Comparison of ENCODE assay signal across 18 cellular contexts in genomic region chr2:220127311-220127710, GRCh38.
A peak's percentile ranks its signal among the peaks of the same experiment; 100 is the strongest.
DNase-seq lines count a peak whose midpoint lies in the region; ATAC-seq and TF ChIP-seq lines count a peak whose summit lies in the region.
"Had no signal": no experiment of that assay in that cellular context is flagged by ENCODE, and none has a peak within 500 bp of the region (broad histone marks: within the 10 kb centered on the region; RNA-seq: fewer than 3 reads in every experiment).

No MANE protein-coding gene starts in this region.

- TF ChIP-seq POLR2A in esophagus squamous epithelium (IDR thresholded peaks at IDR 0.05): no peak
- no peak for TF ChIP-seq POLR2A in upper lobe of left lung (IDR thresholded peaks at IDR 0.05)

- CTCF ChIA-PET in RWPE1 (lab: Yijun Ruan, JAX): no interaction called here

- peak; percentile 6 for DNase-seq in ELF-1 (ENCODE audit: low read depth, low spot score)
- DNase-seq in RWPE1 (ENCODE audit: low spot score): peak; percentile 21
- DNase-seq in esophagus squamous epithelium (lab: John Stamatoyannopoulos, UW): no peak
- DNase-seq in renal cortical epithelial cell (ENCODE audit: low read depth): peak; percentile 32
- no peak for DNase-seq in heart right ventricle
- DNase-seq in GDM1 (lab: John Stamatoyannopoulos, UW): no peak
- no peak for DNase-seq in upper lobe of left lung
- DNase-seq: ACHN, AML-193, DND-41, GM23248, MG63, NCI-H1092, NCI-H146, NCI-H2081 treated with DMSO at 0.1 percent for 48 hours, NCI-H226, NCI-H69, SW 1271 had no signal

- H3K4me1 ChIP-seq in esophagus squamous epithelium (peaks cover 0 to 20% (median 0%) of the 10 kb centered on the region in 3 donors), heart right ventricle (peaks cover 0 to 5% (median 0%) of the 10 kb centered on the region in 9 donors), upper lobe of left lung (no peaks in the 10 kb centered on the region)

- TF ChIP-seq EP300 in upper lobe of left lung (IDR thresholded peaks at IDR 0.05): no peak

- H3K4me3 ChIP-seq in esophagus squamous epithelium: no peak overlapping the region
- no peak overlapping the region for H3K4me3 ChIP-seq in heart right ventricle
- H3K4me3 ChIP-seq in upper lobe of left lung: no peak overlapping the region
- H3K4me3 ChIP-seq: GM23248, MG63 had no signal

- POLR2A ChIA-PET in RWPE1 (lab: Yijun Ruan, JAX; ENCODE audit: low non-redundant PET): no interaction called here

- ATAC-seq in heart right ventricle (no peak), upper lobe of left lung (ENCODE audit: low FRiP score in 2 of 2) (no peak)

- intact Hi-C loops in esophagus squamous epithelium (cut with DNase I): no loop called here
- intact Hi-C loops in heart right ventricle (cut with DNase I): no loop called here

- H3K36me3 ChIP-seq in esophagus squamous epithelium (no peaks in the 10 kb centered on the region), heart right ventricle (no peaks in the 10 kb centered on the region), upper lobe of left lung (no peaks in the 10 kb centered on the region)
- H3K36me3 ChIP-seq: MG63 had no signal

- H3K27ac ChIP-seq in RWPE1: no peak overlapping the region
- peak overlapping the region; percentile 29 to 74 (median 54) for H3K27ac ChIP-seq in esophagus squamous epithelium
- H3K27ac ChIP-seq in heart right ventricle: no peak overlapping the region
- no peak overlapping the region for H3K27ac ChIP-seq in upper lobe of left lung
- H3K27ac ChIP-seq: GM23248 had no signal

- H3K27me3 ChIP-seq in esophagus squamous epithelium (no peaks in the 10 kb centered on the region), heart right ventricle (no peaks in the 10 kb centered on the region), upper lobe of left lung (no peaks in the 10 kb centered on the region)
- H3K27me3 ChIP-seq: MG63 had no signal

- TF ChIP-seq CTCF in RWPE1 (conservative IDR thresholded peaks at IDR 0.05; ENCODE audit: low read depth): no peak
- TF ChIP-seq CTCF in esophagus squamous epithelium (IDR thresholded peaks at IDR 0.05): no peak
- TF ChIP-seq CTCF in heart right ventricle (IDR thresholded peaks at IDR 0.05): no peak
- TF ChIP-seq CTCF in upper lobe of left lung (IDR thresholded peaks at IDR 0.05): no peak

- 32 to 43% methylated on average over 3 of the region's 3 CpGs for WGBS in esophagus squamous epithelium, 2 donors
- 68 to 84% methylated on average over 3 of the region's 3 CpGs for WGBS in heart right ventricle, 2 donors
- 37 to 70% methylated on average over 3 of the region's 3 CpGs for whole genome bisulfite sequencing in upper lobe of left lung, 2 donors

- peaks cover 0 to 10% (median 0%) of the 10 kb centered on the region in 3 donors for H3K9me3 ChIP-seq in esophagus squamous epithelium
- H3K9me3 ChIP-seq in heart right ventricle: peaks cover 0 to 17% (median 0%) of the 10 kb centered on the region in 11 donors
- H3K9me3 ChIP-seq in upper lobe of left lung: peaks cover 0 to 4% (median 0%) of the 10 kb centered on the region in 4 donors

Comparison
In these comparisons a context has a peak if more than half of its experiments do, and no peak if none do; other contexts are left out.
1. DNase-seq: peak in ELF-1 (single experiment), RWPE1 (single experiment) and renal cortical epithelial cell (single experiment); none in esophagus squamous epithelium (single experiment), heart right ventricle (0 of 2), GDM1 (single experiment) and upper lobe of left lung (0 of 2).
2. H3K27ac ChIP-seq: peak in esophagus squamous epithelium (4 of 4); none in RWPE1 (single experiment), heart right ventricle (0 of 10) and upper lobe of left lung (0 of 4).